Comparison of ENCODE assay signal across 28 cellular contexts in the genomic region with DNA sequence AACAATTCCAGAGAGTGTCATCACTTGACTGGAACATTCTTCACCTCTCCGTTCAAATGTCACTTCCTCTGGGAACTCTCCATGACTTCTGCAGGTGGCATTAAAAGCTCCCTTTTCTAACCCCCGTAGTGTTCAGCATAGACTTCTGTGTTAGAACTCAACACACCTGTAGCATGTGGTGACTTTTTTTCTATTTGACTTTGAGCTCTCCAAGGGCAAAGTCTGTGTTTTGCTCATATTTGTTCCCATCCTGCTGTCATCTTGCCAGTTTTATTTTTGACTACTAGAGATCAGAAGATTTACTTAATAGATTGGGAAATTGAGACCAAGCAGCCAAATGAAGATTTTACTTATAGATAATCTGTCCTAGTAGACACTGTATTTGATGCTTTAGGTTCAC.
"Had no signal": no experiment of that assay in that cellular context is flagged by ENCODE, and none has a peak within 500 bp of the region (broad histone marks: within the 10 kb centered on the region; RNA-seq: fewer than 3 reads in every experiment).

No MANE protein-coding gene starts in this region.

- ATAC-seq: effector memory CD8-positive, alpha-beta T cell; esophagus mucosa; gastrocnemius medialis; heart right ventricle; lower lobe of right lung; mucosa of descending colon had no signal

- DNase-seq: colonic mucosa; cortex of kidney; effector CD8-positive, alpha-beta T cell; effector memory CD8-positive, alpha-beta T cell; endodermal cell; erythroblast; esophagus squamous epithelium; foreskin fibroblast; foreskin melanocyte; gastrocnemius medialis; glutamatergic neuron; head of caudate nucleus; heart right ventricle; hippocampal formation; immature natural killer cell; islet precursor cell; kidney; kidney glomerular epithelial cell; left ventricle myocardium inferior; lower lobe of right lung; mesenchymal stem cell; mucosa of descending colon; naive B cell had no signal

- H3K9me3 Mint-ChIP-seq: endodermal cell, mesothelial cell of epicardium had no signal

- FAIRE-seq: endometrium, kidney had no signal

- H3K4me3 ChIP-seq: colonic mucosa, esophagus squamous epithelium, gastrocnemius medialis, heart right ventricle, left ventricle myocardium inferior, lower lobe of right lung, mucosa of descending colon had no signal

- H3K27me3 Mint-ChIP-seq: effector memory CD8-positive, alpha-beta T cell; naive B cell had no signal

- H3K4me1 Mint-ChIP-seq: immature natural killer cell, mesothelial cell of epicardium, naive B cell had no signal

- H3K4me3 Mint-ChIP-seq: dendritic cell treated with granulocyte-macrophage colony-stimulating factor and Interleukin-4, amounts not matched to agents 40 ng/mL and 50 ng/mL, for 4 days; effector memory CD8-positive, alpha-beta T cell; endodermal cell; immature natural killer cell; mesothelial cell of epicardium had no signal

- H3K4me1 ChIP-seq: colonic mucosa, esophagus squamous epithelium, gastrocnemius medialis, heart right ventricle, left ventricle myocardium inferior, lower lobe of right lung had no signal

- H3K27ac ChIP-seq: colonic mucosa, epithelial cell of prostate, esophagus squamous epithelium, gastrocnemius medialis, heart right ventricle, left ventricle myocardium inferior, lower lobe of right lung had no signal

- H3K36me3 Mint-ChIP-seq: immature natural killer cell, mesothelial cell of epicardium, naive B cell had no signal

- H3K9me3 ChIP-seq: colonic mucosa, esophagus squamous epithelium, gastrocnemius medialis, heart right ventricle, left ventricle myocardium inferior, lower lobe of right lung, mucosa of descending colon had no signal

- H3K36me3 ChIP-seq: colonic mucosa, esophagus squamous epithelium, gastrocnemius medialis, heart right ventricle, left ventricle myocardium inferior, lower lobe of right lung had no signal

- H3K27ac Mint-ChIP-seq: dendritic cell treated with granulocyte-macrophage colony-stimulating factor and Interleukin-4, amounts not matched to agents 40 ng/mL and 50 ng/mL, for 4 days; effector memory CD8-positive, alpha-beta T cell; endodermal cell; immature natural killer cell; mesothelial cell of epicardium had no signal

- H3K27me3 ChIP-seq: colonic mucosa, esophagus squamous epithelium, gastrocnemius medialis had no signal
